ENCODE assay signal across 22 cellular contexts in genomic region chr11:99918761-99919160, GRCh38.
DNase-seq lines count a peak whose midpoint lies in the region; ATAC-seq, FAIRE-seq and TF ChIP-seq lines count a peak whose summit lies in the region.
"Had no signal": no experiment of that assay in that cellular context is flagged by ENCODE, and none has a peak within 500 bp of the region (broad histone marks: within the 10 kb centered on the region; RNA-seq: fewer than 3 reads in every experiment).

No MANE protein-coding gene starts in this region.

- intact Hi-C loops in K562 (cut with micrococcal nuclease), result no loop called here

- no peak overlapping the region for H3K4me3 Mint-ChIP-seq in GM23338
- H3K4me3 Mint-ChIP-seq: CD4-positive, CD25-positive, alpha-beta regulatory T cell; CD8-positive, alpha-beta memory T cell; HFFc6; IgD-negative memory B cell had no signal

- no peak for ATAC-seq in GM23338
- no peak for ATAC-seq in K562
- no peak for ATAC-seq in HG03442 (IDR thresholded peaks at IDR 0.05; ENCODE audit: unreplicated experiment)
- ATAC-seq: GM12878, HepG2 had no signal

- H3K9ac ChIP-seq in K562 (ENCODE audit: insufficient read depth in 1 of 2, low read depth in 2 of 2, low read length in 2 of 2) (no peak overlapping the region), mesendoderm (ENCODE audit: low read length) (no peak overlapping the region)

- H3K4me1 Mint-ChIP-seq in GM23338, result no peaks in the 10 kb centered on the region
- H3K4me1 Mint-ChIP-seq: CD8-positive, alpha-beta memory T cell; IgD-negative memory B cell had no signal

- no peak for TF ChIP-seq POLR2A in K562 (conservative IDR thresholded peaks at IDR 0.05)

- H3K4me1 ChIP-seq in GM23338 (ENCODE audit: insufficient read depth) (no peaks in the 10 kb centered on the region), K562 (replicated peaks in 1 of 2; ENCODE audit: control insufficient read depth in 2 of 2, insufficient read depth in 2 of 2, low read length in 2 of 2) (no peaks in the 10 kb centered on the region), mesendoderm (ENCODE audit: control insufficient read depth, low read depth, low read length) (no peaks in the 10 kb centered on the region)
- H3K4me1 ChIP-seq: BE2C had no signal

- FAIRE-seq in K562 (lab: Jason Lieb, UNC), result no peak
- FAIRE-seq: A204.1, D721Med, GM12878, H54, HepG2 had no signal

- H2BK5ac ChIP-seq in mesendoderm (ENCODE audit: low read length), result no peak overlapping the region

- H3K27ac Mint-ChIP-seq in GM23338, result no peak overlapping the region
- H3K27ac Mint-ChIP-seq: CD4-positive, CD25-positive, alpha-beta regulatory T cell; CD8-positive, alpha-beta memory T cell; HFFc6; IgD-negative memory B cell had no signal

- in situ Hi-C loops in K562 (cut with MboI), result no loop called here

- no peak overlapping the region for H3K56ac ChIP-seq in mesendoderm (ENCODE audit: low read length)

- H3K79me2 ChIP-seq in GM23338 (replicated peaks; ENCODE audit: insufficient read depth) (no peaks in the 10 kb centered on the region), K562 (ENCODE audit: control insufficient read depth, insufficient read depth, low read length) (no peaks in the 10 kb centered on the region), mesendoderm (ENCODE audit: control insufficient read depth, insufficient read depth, low read length) (no peaks in the 10 kb centered on the region)

- no peaks in the 10 kb centered on the region for H3K27me3 ChIP-seq in GM23338 (ENCODE audit: insufficient read depth)
- H3K27me3 ChIP-seq in K562 (ENCODE audit: control insufficient read depth in 2 of 2, insufficient read depth in 2 of 2, low read length in 2 of 2), result no peaks in the 10 kb centered on the region
- H3K27me3 ChIP-seq in mesendoderm (ENCODE audit: insufficient read depth, low read length, poor library complexity), result no peaks in the 10 kb centered on the region
- H3K27me3 ChIP-seq: BE2C had no signal

- no peaks in the 10 kb centered on the region for H3K9me2 ChIP-seq in GM23338 (ENCODE audit: insufficient read depth)

- H2BK120ac ChIP-seq in mesendoderm (ENCODE audit: low read depth, low read length), result no peak overlapping the region

- H3K23ac ChIP-seq in mesendoderm (ENCODE audit: low read length), result no peak overlapping the region

- DNase-seq in GM23338 (ENCODE audit: low spot score), result peak; percentile 30
- no peak for DNase-seq in K562 (ENCODE audit: extremely low read depth in 1 of 4, low spot score in 3 of 4)
- peak; percentile 6 for DNase-seq in mesendoderm
- no peak for DNase-seq in NCI-H1105 treated with DMSO at 0.1 percent for 48 hours (lab: John Stamatoyannopoulos, UW)
- no peak for DNase-seq in midbrain (lab: John Stamatoyannopoulos, UW)
- DNase-seq: ACHN; BE2C; C1 segment of cervical spinal cord; CD4-positive, CD25-positive, alpha-beta regulatory T cell; CD8-positive, alpha-beta memory T cell; COR-L47; DMS79 treated with DMSO at 0.1 percent for 48 hours; HCEC 1CT; HFFc6; KG1 had no signal

- H3K79me1 ChIP-seq in mesendoderm (ENCODE audit: low read length), result no peaks in the 10 kb centered on the region

- no peak overlapping the region for H3K4ac ChIP-seq in mesendoderm (ENCODE audit: low read depth, low read length)

- POLR2A ChIA-PET in K562 (lab: Yijun Ruan, JAX), result no interaction called here

- no peaks in the 10 kb centered on the region for H3K9me1 ChIP-seq in K562 (ENCODE audit: control insufficient read depth, insufficient read depth, low read length)

- H4K8ac ChIP-seq in mesendoderm (ENCODE audit: low read depth, low read length), result no peak overlapping the region

- TF ChIP-seq CTCF in GM23338 (conservative IDR thresholded peaks at IDR 0.05; ENCODE audit: low read depth in 2 of 2) (no peak), K562 (IDR thresholded peaks at IDR 0.05 in 2 of 3, conservative IDR thresholded peaks at IDR 0.05 in 1 of 3; ENCODE audit: insufficient read depth in 2 of 3, low read depth in 1 of 3, low read length in 3 of 3) (no peak)

- H2BK15ac ChIP-seq in mesendoderm (replicated peaks; ENCODE audit: low read depth), result no peak overlapping the region

- TF ChIP-seq RAD21 in K562 (CRISPR knock-in tag; conservative IDR thresholded peaks at IDR 0.05 in 1 of 2, IDR thresholded peaks at IDR 0.05 in 1 of 2), result no peak

- no peak overlapping the region for H3K4me3 ChIP-seq in GM23338
- no peak overlapping the region for H3K4me3 ChIP-seq in K562
- no peak overlapping the region for H3K4me3 ChIP-seq in mesendoderm (ENCODE audit: low read length)
- H3K4me3 ChIP-seq: GM12878 had no signal

- 0% methylated on average over 3 of the region's 3 CpGs for WGBS in K562 (ENCODE audit: insufficient coverage, low coverage, missing lambda C conversion rate)
- no CpG with 5 or more reads among the region's 3 CpGs for WGBS in mesendoderm (ENCODE audit: extremely low coverage, insufficient coverage, low lambda C conversion rate)

- BruUV-seq in K562 (replicated peaks; lab: Mats Ljungman, UMichigan), result no TSS peak

- no peak for TF ChIP-seq EP300 in K562 (IDR thresholded peaks at IDR 0.05; ENCODE audit: low read length)

- H2AFZ ChIP-seq in GM23338 (no peak overlapping the region), K562 (ENCODE audit: low read depth, low read length) (no peak overlapping the region)

- H3F3A ChIP-seq in GM23338 (replicated peaks; ENCODE audit: low read depth), result no peaks in the 10 kb centered on the region

- H3K4me2 ChIP-seq in GM23338 (no peak overlapping the region), K562 (ENCODE audit: insufficient read depth, low read length) (no peak overlapping the region), mesendoderm (ENCODE audit: low read length) (no peak overlapping the region)

- H4K5ac ChIP-seq in mesendoderm (ENCODE audit: low read length), result no peak overlapping the region

- H3K9me3 Mint-ChIP-seq in GM23338, result peaks cover 31% of the 10 kb centered on the region

- no peak overlapping the region for H3K18ac ChIP-seq in mesendoderm (ENCODE audit: low read length)

- H3K9me3 ChIP-seq in K562 (replicated peaks; ENCODE audit: control insufficient read depth, insufficient read depth, low read depth, low read length), result no peaks in the 10 kb centered on the region
- H3K9me3 ChIP-seq: BE2C had no signal

- H3K27ac ChIP-seq in GM23338 (ENCODE audit: low read depth) (no peak overlapping the region), K562 (ENCODE audit: extremely low read depth, low read depth, low read length) (no peak overlapping the region), mesendoderm (ENCODE audit: low read depth, low read length) (no peak overlapping the region)

- H4K20me1 ChIP-seq in GM23338 (replicated peaks; ENCODE audit: insufficient read depth) (no peaks in the 10 kb centered on the region), K562 (replicated peaks; ENCODE audit: control insufficient read depth, insufficient read depth, low read length) (no peaks in the 10 kb centered on the region)

- no peak overlapping the region for H2AK5ac ChIP-seq in mesendoderm (ENCODE audit: low read length)

- CTCF ChIA-PET in K562 (lab: Yijun Ruan, JAX; ENCODE audit: low intra/inter-chr PET ratio), result no interaction called here

- peaks cover 19% of the 10 kb centered on the region for H3K36me3 Mint-ChIP-seq in GM23338 (ENCODE audit: low read depth)
- H3K36me3 Mint-ChIP-seq: CD4-positive, CD25-positive, alpha-beta regulatory T cell; CD8-positive, alpha-beta memory T cell; IgD-negative memory B cell had no signal

- no peaks in the 10 kb centered on the region for H3K27me3 Mint-ChIP-seq in GM23338 (ENCODE audit: insufficient read depth, low read depth, poor library complexity)
- H3K27me3 Mint-ChIP-seq: CD4-positive, CD25-positive, alpha-beta regulatory T cell; CD8-positive, alpha-beta memory T cell; IgD-negative memory B cell had no signal

- H3K36me3 ChIP-seq in GM23338 (ENCODE audit: insufficient read depth) (0 out of 2 replicates have a peak, but pooled peaks cover 5% of the 10 kb centered on the region), K562 (ENCODE audit: control insufficient read depth, insufficient read depth, low read length) (no peaks in the 10 kb centered on the region), mesendoderm (ENCODE audit: control insufficient read depth, insufficient read depth, low read length) (no peaks in the 10 kb centered on the region)
- H3K36me3 ChIP-seq: BE2C had no signal

TF ChIP-seq in GM23338, 12 proteins besides CTCF, POLR2A, EP300 and RAD21 (continues in another document):
- TF ChIP-seq NANOG (IDR thresholded peaks at IDR 0.05; ENCODE audit: borderline replicate concordance) (no peak), EZH2phosphoT487 (IDR thresholded peaks at IDR 0.05; ENCODE audit: unreplicated experiment) (no peak), ZNF114 (CRISPR knock-in tag; IDR thresholded peaks at IDR 0.05) (no peak)
- TF ChIP-seq, protein P1, sequence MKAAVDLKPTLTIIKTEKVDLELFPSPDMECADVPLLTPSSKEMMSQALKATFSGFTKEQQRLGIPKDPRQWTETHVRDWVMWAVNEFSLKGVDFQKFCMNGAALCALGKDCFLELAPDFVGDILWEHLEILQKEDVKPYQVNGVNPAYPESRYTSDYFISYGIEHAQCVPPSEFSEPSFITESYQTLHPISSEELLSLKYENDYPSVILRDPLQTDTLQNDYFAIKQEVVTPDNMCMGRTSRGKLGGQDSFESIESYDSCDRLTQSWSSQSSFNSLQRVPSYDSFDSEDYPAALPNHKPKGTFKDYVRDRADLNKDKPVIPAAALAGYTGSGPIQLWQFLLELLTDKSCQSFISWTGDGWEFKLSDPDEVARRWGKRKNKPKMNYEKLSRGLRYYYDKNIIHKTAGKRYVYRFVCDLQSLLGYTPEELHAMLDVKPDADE (IDR thresholded peaks at IDR 0.05), result no peak

Comparison
In these comparisons a context has a peak if more than half of its experiments do, and no peak if none do; other contexts are left out.
1. DNase-seq: peak in GM23338 (single experiment) and mesendoderm (single experiment); none in K562 (0 of 4), NCI-H1105 treated with DMSO at 0.1 percent for 48 hours (single experiment) and midbrain (single experiment).